Comparison of ENCODE assay signal across 8 cellular contexts in the genomic region with DNA sequence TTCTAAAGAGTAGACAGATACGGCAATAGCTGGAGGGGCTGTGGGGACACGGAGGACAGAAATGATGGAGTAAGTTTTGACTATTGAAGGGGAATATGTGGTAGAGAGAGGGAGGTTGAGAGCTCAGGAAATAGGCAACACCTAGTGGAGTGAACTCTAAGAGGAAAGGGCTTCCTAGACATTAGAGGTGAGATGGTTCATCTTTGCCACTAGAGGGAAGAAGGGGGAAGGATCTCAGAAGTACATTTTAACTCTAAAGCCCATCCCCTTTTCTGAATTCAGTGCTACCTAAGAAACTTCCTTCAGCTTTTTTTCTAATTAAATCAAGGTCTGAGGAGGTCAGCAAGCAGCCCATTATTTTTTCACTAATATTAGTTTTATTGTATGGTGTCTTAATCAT.
DNase-seq lines count a peak whose midpoint lies in the region; ATAC-seq and TF ChIP-seq lines count a peak whose summit lies in the region.

No MANE protein-coding gene starts in this region.

- no peaks in the 10 kb centered on the region for H3K4me1 Mint-ChIP-seq in T-cell

- peaks cover 0 to 12% (median 4%) of the 10 kb centered on the region in 3 donors for H3K9me3 Mint-ChIP-seq in T-cell

- H3K4me3 Mint-ChIP-seq in T-cell: no peak overlapping the region

- CTCF ChIA-PET in T-cell (lab: Charles Lee): no interaction called here

- H3K36me3 Mint-ChIP-seq in T-cell: no peaks in the 10 kb centered on the region

- H3K27ac Mint-ChIP-seq in T-cell: no peak overlapping the region

- ATAC-seq in GM21526 (IDR thresholded peaks at IDR 0.05; ENCODE audit: low FRiP score, unreplicated experiment) (peak; percentile 50), GM18858 (IDR thresholded peaks at IDR 0.05; ENCODE audit: unreplicated experiment) (no peak), T-cell (replicated peaks in 1 of 4) (no peak)

- peak; percentile 41 for TF ChIP-seq CTCF in epithelial cell of esophagus (IDR thresholded peaks at IDR 0.05; ENCODE audit: insufficient read depth, low read depth, low read length, missing control alignments)

- H3K27me3 Mint-ChIP-seq in T-cell: no peaks in the 10 kb centered on the region

- POLR2A ChIA-PET in T-cell (lab: Charles Lee): no interaction called here

- DNase-seq in DMS153 (lab: John Stamatoyannopoulos, UW) (peak; percentile 20), NCI-H226 (peak; percentile 12), epithelial cell of esophagus (ENCODE audit: low read depth) (peak; percentile 3), T-cell (no peak), HCEC 1CT (no peak), KG1 (lab: John Stamatoyannopoulos, UW) (no peak)

- H3K4me3 ChIP-seq in epithelial cell of esophagus (ENCODE audit: low read length): no peak overlapping the region

Comparison
In these comparisons a context has a peak if more than half of its experiments do, and no peak if none do; other contexts are left out.
1. DNase-seq: peak in DMS153 (single experiment), NCI-H226 (single experiment) and epithelial cell of esophagus (single experiment); none in T-cell (0 of 34), HCEC 1CT (single experiment) and KG1 (single experiment).